Comparison of ENCODE assay signal across 17 cellular contexts in the genomic region with DNA sequence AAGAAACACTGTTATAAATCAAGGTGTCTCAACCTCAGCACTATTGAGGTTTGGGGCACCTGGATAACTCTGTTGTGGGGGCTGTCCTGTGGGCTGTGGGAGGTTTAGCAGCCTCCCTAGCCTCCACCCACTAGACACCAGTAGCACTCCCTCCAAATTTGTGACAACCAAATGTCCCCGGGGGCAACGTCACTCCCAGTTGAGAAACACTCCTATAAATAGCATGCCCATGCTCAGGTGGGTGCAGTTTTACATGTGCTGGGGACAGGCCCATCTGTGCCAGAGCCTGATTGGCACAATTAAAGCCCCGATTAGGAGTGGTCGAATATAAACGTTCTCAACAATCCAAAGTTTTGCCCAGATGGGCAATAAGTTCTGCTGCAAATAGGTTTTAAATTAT.
"Had no signal": no experiment of that assay in that cellular context is flagged by ENCODE, and none has a peak within 500 bp of the region (broad histone marks: within the 10 kb centered on the region; RNA-seq: fewer than 3 reads in every experiment).

No MANE protein-coding gene starts in this region.

- H3K36me3 ChIP-seq: heart left ventricle, ovary, suprapubic skin, thyroid gland had no signal

- H3K27ac Mint-ChIP-seq: dendritic cell treated with granulocyte-macrophage colony-stimulating factor and Interleukin-4, amounts not matched to agents 40 ng/mL and 50 ng/mL, for 4 days; effector memory CD8-positive, alpha-beta T cell; naive thymus-derived CD8-positive, alpha-beta T cell; type B pancreatic cell had no signal

- H3K4me3 Mint-ChIP-seq: dendritic cell treated with granulocyte-macrophage colony-stimulating factor and Interleukin-4, amounts not matched to agents 40 ng/mL and 50 ng/mL, for 4 days; effector memory CD8-positive, alpha-beta T cell; naive thymus-derived CD8-positive, alpha-beta T cell; neural crest cell; type B pancreatic cell had no signal

- H3K27me3 ChIP-seq: heart left ventricle, ovary, suprapubic skin, thyroid gland had no signal

- H3K4me1 ChIP-seq: foreskin keratinocyte had no signal

- H3K27ac ChIP-seq: epithelial cell of prostate, foreskin keratinocyte, ovary, suprapubic skin, thyroid gland had no signal

- DNase-seq: effector memory CD8-positive, alpha-beta T cell; foreskin keratinocyte; hippocampal formation; left colon; naive thymus-derived CD8-positive, alpha-beta T cell; ovary; right cardiac atrium; stimulated activated CD4-positive, alpha-beta T cell treated with anti-CD3 and anti-CD28 coated beads, Interleukin-2, amount 100 ng/mL, for 48 hours; stimulated activated naive CD4-positive, alpha-beta T cell treated with Interleukin-2 at 50 U/mL for 16 hours; thyroid gland had no signal

- H3K27me3 Mint-ChIP-seq: dendritic cell treated with granulocyte-macrophage colony-stimulating factor and Interleukin-4, amounts not matched to agents 40 ng/mL and 50 ng/mL, for 4 days; type B pancreatic cell had no signal

- ATAC-seq: effector memory CD8-positive, alpha-beta T cell; foreskin keratinocyte; left colon; naive thymus-derived CD8-positive, alpha-beta T cell had no signal

- H3K9me3 Mint-ChIP-seq: dendritic cell treated with granulocyte-macrophage colony-stimulating factor and Interleukin-4, amounts not matched to agents 40 ng/mL and 50 ng/mL, for 4 days; effector memory CD8-positive, alpha-beta T cell; naive thymus-derived CD8-positive, alpha-beta T cell; neural crest cell; type B pancreatic cell had no signal

- H3K36me3 Mint-ChIP-seq: naive thymus-derived CD8-positive, alpha-beta T cell; type B pancreatic cell had no signal

- H3K4me3 ChIP-seq: heart left ventricle, ovary, smooth muscle cell, suprapubic skin, thyroid gland had no signal

- H3K9me3 ChIP-seq: heart left ventricle, ovary, suprapubic skin, thyroid gland had no signal
